In the genomic region with DNA sequence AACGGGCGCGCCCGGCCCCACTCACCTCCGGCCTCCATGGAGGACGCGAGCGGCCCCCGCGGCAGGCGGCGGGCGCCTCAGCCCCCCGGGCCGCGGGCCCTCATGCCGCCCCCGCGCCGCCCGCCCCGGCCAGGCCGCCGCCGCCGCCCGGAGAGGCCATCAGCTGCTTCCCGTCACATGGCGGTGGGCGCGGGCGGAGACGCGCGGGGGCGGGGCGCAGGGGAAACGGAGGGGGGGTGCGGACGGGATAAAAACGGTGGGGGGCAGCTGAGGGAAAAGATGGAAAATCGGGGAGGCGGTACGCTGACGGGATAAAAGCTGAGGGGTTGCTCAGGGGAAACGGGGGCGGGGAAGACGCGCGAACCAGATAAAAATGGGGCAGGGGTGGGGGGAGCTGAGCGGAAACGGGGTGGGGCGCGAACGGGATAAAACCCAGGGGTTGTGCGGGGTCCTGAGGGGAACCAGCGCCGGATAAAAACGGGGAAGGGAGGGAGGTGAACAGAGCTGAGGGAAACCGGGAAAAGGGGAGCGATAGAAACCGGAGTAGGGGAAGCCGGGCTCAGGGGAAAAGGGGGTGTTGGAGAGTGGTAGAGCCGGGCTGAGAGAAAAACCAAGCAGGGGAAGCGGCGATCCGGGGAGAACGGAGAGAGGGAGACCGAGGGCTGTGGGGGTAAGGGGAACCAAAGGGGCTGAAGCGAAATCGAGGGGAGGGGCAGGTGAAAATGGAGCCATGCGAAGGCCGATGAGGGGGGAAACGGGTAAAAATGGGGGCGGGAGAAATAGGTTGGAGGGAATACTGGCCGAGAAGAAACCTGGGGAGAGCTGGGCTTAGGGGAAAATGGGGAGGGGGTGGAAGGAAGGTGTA, we compare ENCODE assay signal across 8 cellular contexts. TPM values are rescaled to one million over a fixed set of nuclear protein-coding genes. Genes with fewer than 3 reads are reported as not detected.
DNase-seq lines count a peak whose midpoint lies in the region; ATAC-seq and TF ChIP-seq lines count a peak whose summit lies in the region.

A gene (minus strand): TSS at position 169 of the 865 bp plus-strand sequence. CDS start 131 bp downstream, at position 38.

- H3K9ac ChIP-seq in mesendoderm (ENCODE audit: low read length) = peak within 1 kb of the TSS; percentile 97

- H2AK5ac ChIP-seq in mesendoderm (ENCODE audit: low read length) = peak within 1 kb of the TSS; percentile 40

- H3K4me1 Mint-ChIP-seq in endothelial cell (ENCODE audit: unreplicated experiment) = peaks cover 51% of the 10 kb centered on the region

- H3K4me3 Mint-ChIP-seq in endothelial cell (ENCODE audit: unreplicated experiment) = peak within 1 kb of the TSS; percentile 97

- peak within 1 kb of the TSS; percentile 100 for H2BK15ac ChIP-seq in mesendoderm (replicated peaks; ENCODE audit: low read depth)

- TF ChIP-seq CTCF in endothelial cell (IDR thresholded peaks at IDR 0.05; ENCODE audit: unreplicated experiment) = no peak

- H2BK120ac ChIP-seq in mesendoderm (ENCODE audit: low read depth, low read length) = peak within 1 kb of the TSS; percentile 98

- peaks cover 24% of the 10 kb centered on the region for H3K27me3 Mint-ChIP-seq in endothelial cell (ENCODE audit: unreplicated experiment)

- no peaks in the 10 kb centered on the region for H3K9me3 Mint-ChIP-seq in endothelial cell (ENCODE audit: unreplicated experiment)

- peak within 1 kb of the TSS; percentile 98 for H3K27ac Mint-ChIP-seq in endothelial cell (ENCODE audit: unreplicated experiment)

- H3K4me3 ChIP-seq in mesendoderm (ENCODE audit: low read length) = peak within 1 kb of the TSS; percentile 89

- no peaks in the 10 kb centered on the region for H3K36me3 ChIP-seq in mesendoderm (ENCODE audit: control insufficient read depth, insufficient read depth, low read length)

- ATAC-seq in HG02610 (IDR thresholded peaks at IDR 0.05; ENCODE audit: unreplicated experiment) = peak; percentile 35

- H3K4me2 ChIP-seq in mesendoderm (ENCODE audit: low read length) = peak within 1 kb of the TSS; percentile 91

- H3K23ac ChIP-seq in mesendoderm (ENCODE audit: low read length) = peak within 1 kb of the TSS; percentile 91

- H3K79me2 ChIP-seq in mesendoderm (ENCODE audit: control insufficient read depth, insufficient read depth, low read length) = peaks cover 11% of the 10 kb centered on the region

- H3K4me1 ChIP-seq in mesendoderm (ENCODE audit: control insufficient read depth, low read depth, low read length) = peaks cover 2% of the 10 kb centered on the region

- peak within 1 kb of the TSS; percentile 93 for H4K8ac ChIP-seq in mesendoderm (ENCODE audit: low read depth, low read length)

- H2BK5ac ChIP-seq in mesendoderm (ENCODE audit: low read length) = peak within 1 kb of the TSS; percentile 89

- H3K27ac ChIP-seq in mesendoderm (ENCODE audit: low read depth, low read length) = peak within 1 kb of the TSS; percentile 91

- H3K27me3 ChIP-seq in mesendoderm (ENCODE audit: insufficient read depth, low read length, poor library complexity) = no peaks in the 10 kb centered on the region

- H3K79me1 ChIP-seq in mesendoderm (ENCODE audit: low read length) = peaks cover 2% of the 10 kb centered on the region

- DNase-seq in Daoy (ENCODE audit: low read depth) = peak; percentile 84
- peak; percentile 69 for DNase-seq in NCI-H510A treated with DMSO at 0.1 percent for 48 hours (lab: John Stamatoyannopoulos, UW)
- DNase-seq in activated T-cell treated with anti-CD3 and anti-CD28 coated beads for 1 hour (ENCODE audit: low read depth) = peak; percentile 39
- DNase-seq in endothelial cell (ENCODE audit: low spot score) = peak; percentile 71
- DNase-seq in mesendoderm = peak; percentile 58
- DNase-seq in stimulated activated CD8-positive, alpha-beta memory T cell treated with anti-CD3 and anti-CD28 coated beads, Interleukin-15, amount 100 ng/mL, for 24 hours (ENCODE audit: low read depth) = peak; percentile 40
- no peak for DNase-seq in NCI-H524 treated with DMSO at 0.1 percent for 48 hours (lab: John Stamatoyannopoulos, UW)

- peak within 1 kb of the TSS; percentile 98 for H3K56ac ChIP-seq in mesendoderm (ENCODE audit: low read length)

- H3K18ac ChIP-seq in mesendoderm (ENCODE audit: low read length) = peak within 1 kb of the TSS; percentile 95

- no CpG with 5 or more reads among the region's 76 CpGs for WGBS in mesendoderm (ENCODE audit: extremely low coverage, insufficient coverage, low lambda C conversion rate)

- H3K4ac ChIP-seq in mesendoderm (ENCODE audit: low read depth, low read length) = peak within 1 kb of the TSS; percentile 100

- no peak within 1 kb of the TSS for H4K5ac ChIP-seq in mesendoderm (ENCODE audit: low read length)

- peaks cover 14% of the 10 kb centered on the region for H3K36me3 Mint-ChIP-seq in endothelial cell (ENCODE audit: low read depth, unreplicated experiment)

RNA-seq across cellular contexts. Expression of the gene that starts here (rescaled TPM):
- 103 and 111 TPM in 2 replicates for total RNA-seq in Daoy (2014; rRNA removed; shearing (Covaris generic))
- 76.7 TPM for total RNA-seq in endothelial cell (ENCODE audit: unreplicated experiment)
- polyA plus RNA-seq in mesendoderm (2013, experiment 1 of 2) = 43.8 TPM
- polyA plus RNA-seq in mesendoderm (2013, experiment 2 of 2) = 44.7 TPM
